Comparison of ENCODE assay signal across 8 cellular contexts in the genomic region with DNA sequence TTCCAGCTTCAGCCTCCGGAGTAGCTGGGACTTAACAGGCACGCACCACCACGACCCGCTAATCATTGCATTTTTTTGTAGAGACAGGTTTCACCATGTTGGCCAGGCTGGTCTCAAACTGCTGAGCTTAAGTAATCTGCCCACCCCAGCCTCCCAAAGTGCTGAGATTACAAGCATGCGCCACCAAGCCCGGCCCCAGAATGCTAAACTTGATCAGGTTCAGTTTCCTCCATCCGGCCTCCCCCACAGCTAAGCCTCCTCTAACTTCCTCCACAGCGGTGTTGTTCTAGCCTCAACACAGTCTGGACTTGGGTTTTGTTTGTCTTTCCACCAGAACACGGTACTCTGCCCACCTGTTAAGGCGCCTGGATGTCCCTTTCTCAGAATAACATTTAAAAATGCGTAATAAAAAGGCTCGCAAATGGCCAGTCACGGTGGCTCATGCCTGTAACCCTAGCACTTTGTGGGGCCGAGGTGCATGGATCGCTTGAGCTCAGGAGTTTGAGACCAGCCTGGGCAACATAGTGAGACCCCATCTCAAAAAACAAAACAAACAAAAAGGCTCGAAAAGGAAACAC. TPM values are rescaled to one million over a fixed set of nuclear protein-coding genes. Genes with fewer than 3 reads are reported as not detected.
DNase-seq lines count a peak whose midpoint lies in the region; ATAC-seq and TF ChIP-seq lines count a peak whose summit lies in the region.

No MANE protein-coding gene starts in this region.

- H3K4me1 ChIP-seq in PC-9 (replicated peaks; ENCODE audit: insufficient read depth) (peaks cover 33% of the 10 kb centered on the region), esophagus muscularis mucosa (peaks cover 62 to 72% (median 69%) of the 10 kb centered on the region in 4 donors)

- H3K27me3 ChIP-seq in AG04450 (ENCODE audit: control insufficient read depth, insufficient read depth, low read length): no peaks in the 10 kb centered on the region
- H3K27me3 ChIP-seq in PC-9 (ENCODE audit: insufficient read depth, low read depth): no peaks in the 10 kb centered on the region
- no peaks in the 10 kb centered on the region for H3K27me3 ChIP-seq in esophagus muscularis mucosa

- H3K4me3 ChIP-seq in AG04450 (ENCODE audit: low read depth, low read length) (0 out of 2 replicates have a peak overlapping the region, but pooled peaks have one; percentile 2), PC-9 (0 out of 2 replicates have a peak overlapping the region, but pooled peaks have one; percentile 60), esophagus muscularis mucosa (peak overlapping the region in 1 of 4 donors; percentile 78)

- H3K9me2 ChIP-seq in PC-9 (ENCODE audit: insufficient read depth): no peaks in the 10 kb centered on the region

- H3K36me3 ChIP-seq in PC-9 (ENCODE audit: low read depth) (0 out of 2 replicates have a peak, but pooled peaks cover 5% of the 10 kb centered on the region), esophagus muscularis mucosa (peaks cover 9 to 17% (median 15%) of the 10 kb centered on the region in 4 donors)

- DNase-seq in AG04450 (ENCODE audit: low read depth, low spot score) (no peak), PC-9 (no peak), esophagus muscularis mucosa (ENCODE audit: extremely low spot score) (no peak), NCI-H1436 treated with DMSO at 0.1 percent for 48 hours (lab: John Stamatoyannopoulos, UW) (no peak)
- DNase-seq in stimulated activated CD4-positive, alpha-beta T cell treated with anti-CD3 and anti-CD28 coated beads, Interleukin-4, amount 100 ng/mL, for 1 hour: no peak

- peak; percentile 28 for ATAC-seq in GM18907 (IDR thresholded peaks at IDR 0.05; ENCODE audit: unreplicated experiment)
- no peak for ATAC-seq in HG02623 (IDR thresholded peaks at IDR 0.05; ENCODE audit: unreplicated experiment)
- no peak for ATAC-seq in activated CD4-positive, CD25-positive, alpha-beta regulatory T cell treated with anti-CD3 and anti-CD28 coated beads, Interleukin-2, amount 50 U/mL, for 24 hours

- WGBS in esophagus muscularis mucosa: 73% methylated on average over 16 of the region's 16 CpGs

- CTCF ChIA-PET in AG04450 (lab: Charles Lee) (interaction anchor here (1.4 to 3.5 kb wide), 2 partner anchors 280 to 341 kb away, joined by 4 to 22 read pairs; no protein-coding TSS in a partner anchor), PC-9 (lab: Charles Lee) (interaction anchor here (0.7 kb wide), 1 partner anchor 1725 kb away, joined by 4 read pairs; no protein-coding TSS in a partner anchor)

- no peak for TF ChIP-seq POLR2A in esophagus muscularis mucosa (IDR thresholded peaks at IDR 0.05; ENCODE audit: low read depth)

- peaks cover 44% of the 10 kb centered on the region for H3K79me2 ChIP-seq in PC-9 (ENCODE audit: low read depth)

- H3K27ac ChIP-seq in AG04450 (ENCODE audit: low read depth, low read length) (no peak overlapping the region), PC-9 (no peak overlapping the region), esophagus muscularis mucosa (replicated peaks in 1 of 4) (peak overlapping the region; percentile 89 to 93 (median 90))

- H3F3A ChIP-seq in PC-9 (ENCODE audit: insufficient read depth, low read depth): peaks cover 13% of the 10 kb centered on the region; the same call in 1 of the 2 replicates

- H3K9me3 ChIP-seq in AG04450 (ENCODE audit: control insufficient read depth, insufficient read depth, low read length) (no peaks in the 10 kb centered on the region; the same call in 1 of the 2 replicates), PC-9 (ENCODE audit: insufficient read depth, low read depth) (no peaks in the 10 kb centered on the region), esophagus muscularis mucosa (no peaks in the 10 kb centered on the region)

- TF ChIP-seq CTCF in AG04450 (IDR thresholded peaks at IDR 0.05; ENCODE audit: low read depth, low read length) (no peak), PC-9 (conservative IDR thresholded peaks at IDR 0.05) (no peak), esophagus muscularis mucosa (IDR thresholded peaks at IDR 0.05) (no peak)

- H4K20me1 ChIP-seq in PC-9 (ENCODE audit: insufficient read depth): peaks cover 10% of the 10 kb centered on the region; the same call in 1 of the 2 replicates

- intact Hi-C loops in PC-9 (cut with micrococcal nuclease; ENCODE audit: unreplicated experiment) (loop anchor here (5.0 kb wide), 1 partner anchor 343 kb away; a partner anchor contains a TSS), esophagus muscularis mucosa (cut with DNase I) (no loop called here)

- peak overlapping the region; percentile 84 for H3K4me2 ChIP-seq in PC-9

- no peak overlapping the region for H2AFZ ChIP-seq in PC-9

- POLR2A ChIA-PET in AG04450 (lab: Yijun Ruan, JAX): no interaction called here
- POLR2A ChIA-PET in PC-9 (lab: Charles Lee; ENCODE audit: unreplicated experiment): no interaction called here

- no TSS peak for BruUV-seq in PC-9 (replicated peaks; lab: Mats Ljungman, UMichigan)

- TF ChIP-seq EP300 in esophagus muscularis mucosa (IDR thresholded peaks at IDR 0.05): no peak

RNA-seq across cellular contexts. Expression of a gene that starts 2.4 kb away (rescaled TPM):
- polyA plus RNA-seq in AG04450 (2011; rRNA removed): 101 and 111 TPM in 2 replicates
- 105 and 108 TPM in 2 replicates for polyA minus RNA-seq in AG04450 (2011; rRNA and poly(A)+ RNA removed)
- total RNA-seq in PC-9 (2021): 123 and 157 TPM in 2 replicates
- total RNA-seq in esophagus muscularis mucosa: 100 to 1,000 TPM; 103 to 136 (median 108) TPM

Comparison
In these comparisons a context has a peak if more than half of its experiments do, and no peak if none do; other contexts are left out.
1. H3K27ac ChIP-seq: peak in esophagus muscularis mucosa (4 of 4); none in AG04450 (single experiment) and PC-9 (single experiment).